Comparison of ENCODE assay signal across 1 cellular context in the genomic region with DNA sequence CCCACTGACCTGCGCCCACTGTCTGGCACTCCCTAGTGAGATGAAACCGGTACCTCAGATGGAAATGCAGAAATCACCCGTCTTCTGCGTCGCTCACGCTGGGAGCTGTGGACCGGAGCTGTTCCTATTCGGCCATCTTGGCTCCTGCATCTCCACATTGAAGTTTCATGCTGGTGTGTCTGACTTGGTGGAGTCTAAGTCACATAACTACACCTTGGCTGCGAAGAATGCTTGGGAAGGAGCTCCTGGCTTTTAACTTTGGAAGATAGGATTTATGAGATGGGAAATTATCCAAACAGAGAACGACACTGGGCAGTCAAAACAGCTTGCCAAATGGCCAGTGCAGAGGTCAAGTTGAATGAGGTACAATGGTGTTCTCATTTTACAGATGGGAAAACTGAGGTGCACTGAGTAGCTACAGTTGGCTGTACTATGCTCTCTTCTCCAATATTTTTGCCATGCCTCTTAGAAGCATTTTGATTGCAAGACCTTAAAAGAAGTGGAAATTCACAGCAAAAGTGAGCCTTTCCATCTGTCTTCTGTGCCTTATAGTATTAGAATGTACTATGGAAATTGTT.
TF ChIP-seq lines count a peak whose summit lies in the region.

No MANE protein-coding gene starts in this region.

TF ChIP-seq in K562, 482 proteins besides CTCF, POLR2A, EP300 and RAD21 (continued from another document):
- no peak for TF ChIP-seq FOXP4 (CRISPR knock-in tag; IDR thresholded peaks at IDR 0.05; ENCODE audit: borderline replicate concordance)
- peak; percentile 70; the same call in 1 of the 2 replicates for TF ChIP-seq NFRKB (IDR thresholded peaks at IDR 0.05; ENCODE audit: low read depth)
- peak; percentile 16 for TF ChIP-seq TAF9B (IDR thresholded peaks at IDR 0.05; ENCODE audit: partially characterized antibody)
- 0 out of 2 replicates have a peak, but pooled peaks have one; percentile 1 for TF ChIP-seq PHF8 (IDR thresholded peaks at IDR 0.05; ENCODE audit: borderline replicate concordance, low read length)
- TF ChIP-seq BRD9 (IDR thresholded peaks at IDR 0.05; ENCODE audit: low read depth, partially characterized antibody) = no peak
- peak; percentile 50 for TF ChIP-seq MGA (IDR thresholded peaks at IDR 0.05)
- peak in 1 of 2 experiments; percentile 63; a peak in 1 of 4 replicates for TF ChIP-seq KDM1A (IDR thresholded peaks at IDR 0.05)
- peak; percentile 52; the same call in 1 of the 2 replicates for TF ChIP-seq ZNF592 (IDR thresholded peaks at IDR 0.05)
- TF ChIP-seq ESRRA (IDR thresholded peaks at IDR 0.05; ENCODE audit: borderline replicate concordance, low read depth) = peak; percentile 92
- peak; percentile 67; the same call in 1 of the 2 replicates for TF ChIP-seq BCOR (IDR thresholded peaks at IDR 0.05)
- peak; percentile 28 for TF ChIP-seq CHD4 (IDR thresholded peaks at IDR 0.05; ENCODE audit: insufficient read depth, insufficient replicate concordance, low read depth, low read length, poor library complexity, severe bottlenecking)
- TF ChIP-seq GABPB2 (CRISPR knock-in tag; conservative IDR thresholded peaks at IDR 0.05) = no peak
- no peak for TF ChIP-seq ZNF584 (CRISPR knock-in tag; IDR thresholded peaks at IDR 0.05; ENCODE audit: low read depth)
- no peak for TF ChIP-seq PHB (CRISPR knock-in tag; IDR thresholded peaks at IDR 0.05)
